In genomic region chr12:10121278-10121677, GRCh38 we compare ENCODE assay signal across 29 cellular contexts. TPM values are rescaled to one million over a fixed set of nuclear protein-coding genes. Genes with fewer than 3 reads are reported as not detected.
DNase-seq lines count a peak whose midpoint lies in the region; ATAC-seq, FAIRE-seq and TF ChIP-seq lines count a peak whose summit lies in the region.
"Had no signal": no experiment of that assay in that cellular context is flagged by ENCODE, and none has a peak within 500 bp of the region (broad histone marks: within the 10 kb centered on the region; RNA-seq: fewer than 3 reads in every experiment).

No MANE protein-coding gene starts in this region.

- intact Hi-C loops in left ventricle myocardium superior (cut with micrococcal nuclease) = no loop called here
- intact Hi-C loops in cardiac septum (cut with DNase I) = no loop called here
- intact Hi-C loops in upper lobe of right lung (cut with DNase I) = no loop called here

- no peaks in the 10 kb centered on the region for H3K36me3 ChIP-seq in upper lobe of right lung
- H3K36me3 ChIP-seq: gastrocnemius medialis had no signal

- no peak overlapping the region for H3K4me3 ChIP-seq in upper lobe of right lung
- H3K4me3 ChIP-seq: coronary artery, gastrocnemius medialis, SK-N-MC had no signal

- no peak for FAIRE-seq in urothelium cell line (lab: Jason Lieb, UNC)
- FAIRE-seq: bronchial epithelial cell, HepG2 had no signal

- DNase-seq in left ventricle myocardium superior (no peak), cardiac septum (ENCODE audit: low spot score) (no peak), SKM-1 (lab: John Stamatoyannopoulos, UW; ENCODE audit: unreplicated experiment) (peak; percentile 37), medulla oblongata (ENCODE audit: extremely low spot score) (peak; percentile 78), upper lobe of right lung (no peak), urothelium cell line (ENCODE audit: low spot score) (no peak)
- DNase-seq: activated CD4-positive, alpha-beta T cell treated with anti-CD3 and anti-CD28 coated beads, Interleukin-2, amount 10 ng/mL, durations not matched to agents 24 days and 14 days; activated CD8-positive, alpha-beta memory T cell treated with anti-CD3 and anti-CD28 coated beads, Interleukin-2, amount 10 ng/mL, durations not matched to agents 7 days and 5 days; activated naive CD4-positive, alpha-beta T cell treated with anti-CD3 and anti-CD28 coated beads, Interleukin-2, amount 50 U/mL, for 16 hours; DMS79; gastrocnemius medialis; H7; NCI-H2107; NCI-H446 had no signal

- TF ChIP-seq CTCF in upper lobe of right lung (IDR thresholded peaks at IDR 0.05) = no peak

- ATAC-seq in left ventricle myocardium superior (peak; percentile 25), upper lobe of right lung (peak; percentile 77), HG03025 (IDR thresholded peaks at IDR 0.05; ENCODE audit: low FRiP score, unreplicated experiment) (no peak), HG02678 (IDR thresholded peaks at IDR 0.05; ENCODE audit: unreplicated experiment) (no peak)
- ATAC-seq: activated CD8-positive, alpha-beta memory T cell treated with anti-CD3 and anti-CD28 coated beads, Interleukin-2, amount 10 ng/mL, durations not matched to agents 7 days and 5 days; esophagus mucosa; gastrocnemius medialis; HepG2; left lobe of liver had no signal

- peak overlapping the region; percentile 63 for H3K27ac ChIP-seq in upper lobe of right lung
- H3K27ac ChIP-seq: 22Rv1, coronary artery, gastrocnemius medialis, SK-N-MC had no signal

- no peaks in the 10 kb centered on the region for H3K9me3 ChIP-seq in upper lobe of right lung
- H3K9me3 ChIP-seq: gastrocnemius medialis had no signal

- H3K4me1 ChIP-seq in upper lobe of right lung = no peaks in the 10 kb centered on the region
- H3K4me1 ChIP-seq: gastrocnemius medialis had no signal

- H3K27me3 ChIP-seq in upper lobe of right lung = no peaks in the 10 kb centered on the region
- H3K27me3 ChIP-seq: gastrocnemius medialis had no signal

RNA-seq across cellular contexts. Expression of gene CLEC7A, which starts 8.7 kb away (rescaled TPM):
- total RNA-seq in left ventricle myocardium superior (2.8 TPM), cardiac septum (2.6 TPM), upper lobe of right lung (51.1 TPM)
- total RNA-seq: activated CD4-positive, alpha-beta T cell treated with anti-CD3 and anti-CD28 coated beads, Interleukin-2, amount 10 ng/mL, durations not matched to agents 24 days and 14 days; activated T-helper 1 cell treated with anti-CD3 and anti-CD28 coated beads, Interleukin-12 subunit alpha, Interleukin-12 subunit beta, Interleukin-2, Interleukin-4 antibody, amounts not matched to agents 30 ng/mL and 10 ng/mL and 1 ng/mL, durations not matched to agents 14 hours and 24 hours and 36 hours; bronchial epithelial cell; HepG2; neural crest cell; RPMI7951; T-helper 2 cell treated with Interferon-gamma antibody and Interleukin-4, amounts not matched to agents 100 ng/mL and 5 ng/mL, for 36 hours had no signal

RNA-seq across cellular contexts. Expression of gene CLEC1A, which starts 22.5 kb away (rescaled TPM):
- 4.4 TPM for total RNA-seq in left ventricle myocardium superior
- total RNA-seq in cardiac septum = 2.2 TPM
- total RNA-seq in upper lobe of right lung = 15.0 TPM
- total RNA-seq: activated CD4-positive, alpha-beta T cell treated with anti-CD3 and anti-CD28 coated beads, Interleukin-2, amount 10 ng/mL, durations not matched to agents 24 days and 14 days; activated CD8-positive, alpha-beta memory T cell treated with anti-CD3 and anti-CD28 coated beads, Interleukin-2, amount 10 ng/mL, durations not matched to agents 7 days and 5 days; activated T-helper 1 cell treated with anti-CD3 and anti-CD28 coated beads, Interleukin-12 subunit alpha, Interleukin-12 subunit beta, Interleukin-2, Interleukin-4 antibody, amounts not matched to agents 30 ng/mL and 10 ng/mL and 1 ng/mL, durations not matched to agents 14 hours and 24 hours and 36 hours; B cell; bronchial epithelial cell; H7; HepG2; neural crest cell; T-helper 2 cell treated with Interferon-gamma antibody and Interleukin-4, amounts not matched to agents 100 ng/mL and 5 ng/mL, for 36 hours had no signal

RNA-seq across cellular contexts. Expression of gene OLR1, which starts 50.7 kb away (rescaled TPM):
- total RNA-seq in left ventricle myocardium superior = 0.64 TPM
- total RNA-seq in cardiac septum = 0.43 TPM
- total RNA-seq in upper lobe of right lung = 96.1 TPM
- total RNA-seq: activated CD4-positive, alpha-beta T cell treated with anti-CD3 and anti-CD28 coated beads, Interleukin-2, amount 10 ng/mL, durations not matched to agents 24 days and 14 days; activated CD8-positive, alpha-beta memory T cell treated with anti-CD3 and anti-CD28 coated beads, Interleukin-2, amount 10 ng/mL, durations not matched to agents 7 days and 5 days; activated T-helper 1 cell treated with anti-CD3 and anti-CD28 coated beads, Interleukin-12 subunit alpha, Interleukin-12 subunit beta, Interleukin-2, Interleukin-4 antibody, amounts not matched to agents 30 ng/mL and 10 ng/mL and 1 ng/mL, durations not matched to agents 14 hours and 24 hours and 36 hours; B cell; bronchial epithelial cell; H7; HepG2; neural crest cell; RPMI7951; T-helper 2 cell treated with Interferon-gamma antibody and Interleukin-4, amounts not matched to agents 100 ng/mL and 5 ng/mL, for 36 hours had no signal

RNA-seq across cellular contexts. Expression of gene TMEM52B, which starts 57.6 kb away (rescaled TPM):
- total RNA-seq in left ventricle myocardium superior = not detected
- not detected for total RNA-seq in cardiac septum
- total RNA-seq in upper lobe of right lung = 2.3 TPM
- total RNA-seq: activated CD4-positive, alpha-beta T cell treated with anti-CD3 and anti-CD28 coated beads, Interleukin-2, amount 10 ng/mL, durations not matched to agents 24 days and 14 days; activated CD8-positive, alpha-beta memory T cell treated with anti-CD3 and anti-CD28 coated beads, Interleukin-2, amount 10 ng/mL, durations not matched to agents 7 days and 5 days; activated T-helper 1 cell treated with anti-CD3 and anti-CD28 coated beads, Interleukin-12 subunit alpha, Interleukin-12 subunit beta, Interleukin-2, Interleukin-4 antibody, amounts not matched to agents 30 ng/mL and 10 ng/mL and 1 ng/mL, durations not matched to agents 14 hours and 24 hours and 36 hours; B cell; bronchial epithelial cell; esophagus mucosa; gastrocnemius medialis; H7; HepG2; left lobe of liver; neural crest cell; posterior vena cava; RPMI7951; T-helper 2 cell treated with Interferon-gamma antibody and Interleukin-4, amounts not matched to agents 100 ng/mL and 5 ng/mL, for 36 hours had no signal

Comparison
In these comparisons a context has a peak if more than half of its experiments do, and no peak if none do; other contexts are left out.
1. ATAC-seq: peak in left ventricle myocardium superior (single experiment) and upper lobe of right lung (single experiment); none in HG03025 (single experiment) and HG02678 (single experiment).
2. DNase-seq: peak in SKM-1 (single experiment) and medulla oblongata (single experiment); none in left ventricle myocardium superior (single experiment), cardiac septum (single experiment), upper lobe of right lung (single experiment) and urothelium cell line (single experiment).
3. RNA of gene CLEC7A, which starts 8.7 kb away (total RNA-seq): 51.1 TPM in upper lobe of right lung (single experiment); 2.8 TPM in left ventricle myocardium superior (single experiment) and 2.6 TPM in cardiac septum (single experiment); every median in the first group is over 10 times any median in the second.
4. RNA of gene OLR1, which starts 50.7 kb away (total RNA-seq): 96.1 TPM in upper lobe of right lung (single experiment); 0.64 TPM in left ventricle myocardium superior (single experiment) and 0.43 TPM in cardiac septum (single experiment); every median in the first group is over 10 times any median in the second.